24 cellular contexts compared by ENCODE assay signal in genomic region chr6:145673504-145673903, GRCh38.
A peak's percentile ranks its signal among the peaks of the same experiment; 100 is the strongest.
DNase-seq lines count a peak whose midpoint lies in the region; ATAC-seq and TF ChIP-seq lines count a peak whose summit lies in the region.
"Had no signal": no experiment of that assay in that cellular context is flagged by ENCODE, and none has a peak within 500 bp of the region (broad histone marks: within the 10 kb centered on the region; RNA-seq: fewer than 3 reads in every experiment).

No MANE protein-coding gene starts in this region.

- H3K27ac Mint-ChIP-seq in glutamatergic neuron (ENCODE audit: unreplicated experiment) (no peak overlapping the region), GM23338 (no peak overlapping the region)
- H3K27ac Mint-ChIP-seq in CD8-positive, alpha-beta T cell, result no peak overlapping the region
- H3K27ac Mint-ChIP-seq: CD4-positive, CD25-positive, alpha-beta regulatory T cell; HFFc6 had no signal

- H3K27me3 ChIP-seq in BE2C, result no peaks in the 10 kb centered on the region
- H3K27me3 ChIP-seq in HUES6 (ENCODE audit: control insufficient read depth, insufficient read depth, low read length), result no peaks in the 10 kb centered on the region
- H3K27me3 ChIP-seq in mesendoderm (ENCODE audit: insufficient read depth, low read length, poor library complexity), result no peaks in the 10 kb centered on the region
- H3K27me3 ChIP-seq in GM23338 (ENCODE audit: insufficient read depth), result no peaks in the 10 kb centered on the region
- no peaks in the 10 kb centered on the region for H3K27me3 ChIP-seq in CD8-positive, alpha-beta T cell (ENCODE audit: insufficient read depth, low read length)
- H3K27me3 ChIP-seq: BLaER1, SJSA1 had no signal

- no peaks in the 10 kb centered on the region for H3K36me3 ChIP-seq in BE2C
- no peaks in the 10 kb centered on the region for H3K36me3 ChIP-seq in HUES6 (ENCODE audit: control insufficient read depth, insufficient read depth, low read length)
- no peaks in the 10 kb centered on the region for H3K36me3 ChIP-seq in mesendoderm (ENCODE audit: control insufficient read depth, insufficient read depth, low read length)
- no peaks in the 10 kb centered on the region for H3K36me3 ChIP-seq in GM23338 (ENCODE audit: insufficient read depth)
- H3K36me3 ChIP-seq in CD8-positive, alpha-beta T cell (ENCODE audit: insufficient read depth, low read length), result no peaks in the 10 kb centered on the region
- H3K36me3 ChIP-seq: HAP-1, SJSA1 had no signal

- H3K36me3 Mint-ChIP-seq in glutamatergic neuron (ENCODE audit: unreplicated experiment), result no peaks in the 10 kb centered on the region
- H3K36me3 Mint-ChIP-seq in GM23338 (ENCODE audit: low read depth), result peaks cover 15% of the 10 kb centered on the region; the same call in 2 of the 3 replicates
- peaks cover 81% of the 10 kb centered on the region for H3K36me3 Mint-ChIP-seq in CD8-positive, alpha-beta T cell

- no peak overlapping the region for H2BK5ac ChIP-seq in mesendoderm (ENCODE audit: low read length)

- H2BK120ac ChIP-seq in mesendoderm (ENCODE audit: low read depth, low read length), result no peak overlapping the region

- no peak for TF ChIP-seq CTCF in BE2C (IDR thresholded peaks at IDR 0.05; ENCODE audit: low read depth, low read length)
- no peak for TF ChIP-seq CTCF in glutamatergic neuron (IDR thresholded peaks at IDR 0.05; ENCODE audit: partially characterized antibody, unreplicated experiment)
- TF ChIP-seq CTCF in GM23338 (conservative IDR thresholded peaks at IDR 0.05; ENCODE audit: low read depth in 2 of 2), result no peak
- no peak for TF ChIP-seq CTCF in CD8-positive, alpha-beta T cell (IDR thresholded peaks at IDR 0.05)

- H3K27ac ChIP-seq in HUES6 (ENCODE audit: low read depth, low read length), result no peak overlapping the region
- H3K27ac ChIP-seq in mesendoderm (ENCODE audit: low read depth, low read length), result no peak overlapping the region
- no peak overlapping the region for H3K27ac ChIP-seq in GM23338 (ENCODE audit: low read depth)
- no peak overlapping the region for H3K27ac ChIP-seq in CD8-positive, alpha-beta T cell (ENCODE audit: low read depth, low read length)
- H3K27ac ChIP-seq: BLaER1, KMS-11, PC-9, SJSA1 had no signal

- no peak overlapping the region for H2BK15ac ChIP-seq in mesendoderm (replicated peaks; ENCODE audit: low read depth)

- no peak overlapping the region for H3K4me3 Mint-ChIP-seq in glutamatergic neuron (ENCODE audit: unreplicated experiment)
- no peak overlapping the region for H3K4me3 Mint-ChIP-seq in GM23338
- no peak overlapping the region for H3K4me3 Mint-ChIP-seq in CD8-positive, alpha-beta T cell
- H3K4me3 Mint-ChIP-seq: CD4-positive, CD25-positive, alpha-beta regulatory T cell; HFFc6 had no signal

- POLR2A ChIA-PET in CD8-positive, alpha-beta T cell (lab: Charles Lee), result no interaction called here

- H3K9me3 Mint-ChIP-seq in glutamatergic neuron (ENCODE audit: unreplicated experiment) (peaks cover 1% of the 10 kb centered on the region), GM23338 (peaks cover 11% of the 10 kb centered on the region; the same call in 2 of the 3 replicates)
- peaks cover 3% of the 10 kb centered on the region for H3K9me3 Mint-ChIP-seq in CD8-positive, alpha-beta T cell

- intact Hi-C loops in CD8-positive, alpha-beta T cell (cut with DNase I, micrococcal nuclease), result no loop called here

- no peak overlapping the region for H3K18ac ChIP-seq in mesendoderm (ENCODE audit: low read length)

- H3F3A ChIP-seq in GM23338 (replicated peaks; ENCODE audit: low read depth), result no peaks in the 10 kb centered on the region

- CTCF ChIA-PET in CD8-positive, alpha-beta T cell (lab: Charles Lee), result no interaction called here

- H3K4me1 Mint-ChIP-seq in glutamatergic neuron (ENCODE audit: low read depth, unreplicated experiment), result no peaks in the 10 kb centered on the region
- peaks cover 4% of the 10 kb centered on the region; the same call in 1 of the 3 replicates for H3K4me1 Mint-ChIP-seq in GM23338
- no peaks in the 10 kb centered on the region for H3K4me1 Mint-ChIP-seq in CD8-positive, alpha-beta T cell (ENCODE audit: low read depth)
- H3K4me1 Mint-ChIP-seq: CD4-positive, CD25-positive, alpha-beta regulatory T cell had no signal

- no peak overlapping the region for H4K8ac ChIP-seq in mesendoderm (ENCODE audit: low read depth, low read length)

- H3K9ac ChIP-seq in HUES6 (ENCODE audit: low read length) (peak overlapping the region; percentile 26), mesendoderm (ENCODE audit: low read length) (no peak overlapping the region)
- H3K9ac ChIP-seq: BLaER1, KMS-11 had no signal

- no peak for TF ChIP-seq POLR2A in GM18505 (IDR thresholded peaks at IDR 0.05; ENCODE audit: borderline replicate concordance, extremely low read depth, insufficient read depth, insufficient read length)

- H3K4me1 ChIP-seq in BE2C (no peaks in the 10 kb centered on the region), HUES6 (ENCODE audit: control insufficient read depth, insufficient read depth, low read length) (peaks cover 6% of the 10 kb centered on the region), mesendoderm (ENCODE audit: control insufficient read depth, low read depth, low read length) (no peaks in the 10 kb centered on the region), GM23338 (ENCODE audit: insufficient read depth) (no peaks in the 10 kb centered on the region)
- H3K4me1 ChIP-seq in CD8-positive, alpha-beta T cell (ENCODE audit: insufficient read depth, low read length), result no peaks in the 10 kb centered on the region
- H3K4me1 ChIP-seq: HAP-1 had no signal

- H3K4me2 ChIP-seq in mesendoderm (ENCODE audit: low read length) (no peak overlapping the region), GM23338 (no peak overlapping the region)
- H3K4me2 ChIP-seq: BLaER1, KMS-11, PC-9 had no signal

- H4K5ac ChIP-seq in mesendoderm (ENCODE audit: low read length), result no peak overlapping the region

- no peak for ATAC-seq in GM18505 (IDR thresholded peaks at IDR 0.05; ENCODE audit: unreplicated experiment)
- no peak for ATAC-seq in GM23338
- no peak for ATAC-seq in CD8-positive, alpha-beta T cell
- ATAC-seq: Right ventricle myocardium inferior had no signal

- no peak overlapping the region for H3K23ac ChIP-seq in mesendoderm (ENCODE audit: low read length)

- H2AFZ ChIP-seq in GM23338, result no peak overlapping the region
- H2AFZ ChIP-seq: PC-9 had no signal

- H3K56ac ChIP-seq in mesendoderm (ENCODE audit: low read length), result peak overlapping the region; percentile 34

- H3K79me2 ChIP-seq in mesendoderm (ENCODE audit: control insufficient read depth, insufficient read depth, low read length) (no peaks in the 10 kb centered on the region), GM23338 (replicated peaks; ENCODE audit: insufficient read depth) (no peaks in the 10 kb centered on the region)

- no peak overlapping the region for H2AK5ac ChIP-seq in mesendoderm (ENCODE audit: low read length)

- H3K9me2 ChIP-seq in GM23338 (ENCODE audit: insufficient read depth), result no peaks in the 10 kb centered on the region

- H3K4me3 ChIP-seq in BE2C (ENCODE audit: low read depth, low read length) (no peak overlapping the region), HUES6 (ENCODE audit: low read depth, low read length) (no peak overlapping the region), mesendoderm (ENCODE audit: low read length) (no peak overlapping the region), GM23338 (no peak overlapping the region)
- H3K4me3 ChIP-seq in CD8-positive, alpha-beta T cell (ENCODE audit: low read depth, low read length), result no peak overlapping the region
- H3K4me3 ChIP-seq: BLaER1, HAP-1, PC-9, SJSA1 had no signal

- H3K4ac ChIP-seq in mesendoderm (ENCODE audit: low read depth, low read length), result no peak overlapping the region

- no CpG with 5 or more reads among the region's 5 CpGs for WGBS in mesendoderm (ENCODE audit: extremely low coverage, insufficient coverage, low lambda C conversion rate)

- H4K20me1 ChIP-seq in GM23338 (replicated peaks; ENCODE audit: insufficient read depth), result no peaks in the 10 kb centered on the region
- H4K20me1 ChIP-seq: BLaER1 had no signal

- no peaks in the 10 kb centered on the region for H3K79me1 ChIP-seq in mesendoderm (ENCODE audit: low read length)

- H3K27me3 Mint-ChIP-seq in glutamatergic neuron (ENCODE audit: unreplicated experiment), result no peaks in the 10 kb centered on the region
- H3K27me3 Mint-ChIP-seq in GM23338 (ENCODE audit: insufficient read depth, low read depth, poor library complexity), result peaks cover 3% of the 10 kb centered on the region
- H3K27me3 Mint-ChIP-seq in CD8-positive, alpha-beta T cell (ENCODE audit: low read depth), result no peaks in the 10 kb centered on the region
- H3K27me3 Mint-ChIP-seq: CD4-positive, CD25-positive, alpha-beta regulatory T cell had no signal

- no peaks in the 10 kb centered on the region; the same call in 1 of the 2 replicates for H3K9me3 ChIP-seq in BE2C
- no peaks in the 10 kb centered on the region for H3K9me3 ChIP-seq in HUES6 (ENCODE audit: control insufficient read depth, insufficient read depth, low read depth, low read length)
- H3K9me3 ChIP-seq in CD8-positive, alpha-beta T cell (ENCODE audit: low read length), result no peaks in the 10 kb centered on the region
- H3K9me3 ChIP-seq: HAP-1, SJSA1 had no signal

- peak; percentile 5 for DNase-seq in BE2C
- DNase-seq in glutamatergic neuron, result peak; percentile 8
- DNase-seq in mesendoderm, result no peak
- no peak for DNase-seq in central memory CD4-positive, alpha-beta T cell
- DNase-seq in GM23338 (ENCODE audit: low spot score), result no peak
- DNase-seq in CD8-positive, alpha-beta T cell, result no peak
- DNase-seq: CD4-positive, CD25-positive, alpha-beta regulatory T cell; DMS79; EL; GF-D8; GOT3; HFFc6; MM.1S; NCI-H2029; NCI-H2227 treated with DMSO at 0.1 percent for 48 hours; NCI-H526 treated with DMSO at 0.1 percent for 48 hours; PC-9 had no signal

Comparison
In these comparisons a context has a peak if more than half of its experiments do, and no peak if none do; other contexts are left out.
1. DNase-seq: peak in BE2C (single experiment) and glutamatergic neuron (single experiment); none in mesendoderm (single experiment), central memory CD4-positive, alpha-beta T cell (single experiment), GM23338 (single experiment) and CD8-positive, alpha-beta T cell (0 of 7).